22 cellular contexts compared by ENCODE assay signal in the genomic region with DNA sequence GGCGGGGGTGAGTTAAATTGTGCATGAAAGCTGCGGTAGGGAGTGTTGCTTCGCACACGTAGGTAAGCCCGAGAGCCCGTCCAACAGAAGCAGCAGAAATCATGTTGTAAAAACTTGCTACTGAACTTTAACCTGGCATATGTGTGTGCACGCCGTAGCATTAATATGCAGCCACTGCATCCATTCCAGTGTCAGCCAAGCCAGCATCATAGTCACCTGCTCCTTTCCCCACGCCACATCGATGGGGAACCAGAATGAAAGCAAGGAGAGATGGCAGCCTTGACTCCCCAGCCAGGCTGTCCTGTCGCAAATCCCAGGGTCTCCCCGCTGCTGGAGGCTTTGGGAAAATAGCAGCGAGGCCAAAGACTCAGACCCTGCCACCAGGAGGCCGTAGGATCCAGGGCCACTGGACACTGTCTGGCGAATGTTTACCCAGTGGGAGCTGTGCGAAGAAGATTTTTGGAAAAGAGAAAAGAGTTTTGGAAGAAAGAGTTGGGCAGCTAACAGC.
"Had no signal": no experiment of that assay in that cellular context is flagged by ENCODE, and none has a peak within 500 bp of the region (broad histone marks: within the 10 kb centered on the region; RNA-seq: fewer than 3 reads in every experiment).

No MANE protein-coding gene starts in this region.

- H3K4me3 ChIP-seq: esophagus squamous epithelium, left ventricle myocardium inferior, ovary, psoas muscle, thoracic aorta had no signal

- H3K27ac Mint-ChIP-seq: activated CD4-positive, alpha-beta T cell treated with anti-CD3 and anti-CD28 coated beads for 36 hours; activated CD8-positive, alpha-beta memory T cell treated with anti-CD3 and anti-CD28 coated beads, Interleukin-2, amount 10 ng/mL, durations not matched to agents 7 days and 5 days; activated CD8-positive, alpha-beta T cell treated with anti-CD3 and anti-CD28 coated beads, Interleukin-2, amount 10 ng/mL, durations not matched to agents 7 days and 5 days; activated naive CD8-positive, alpha-beta T cell; activated T-helper 2 cell treated with anti-CD3 and anti-CD28 coated beads, Interferon-gamma antibody, Interleukin-2, Interleukin-4, amounts not matched to agents 10 μg/mL and 5 μg/mL and 100 μg/mL, durations not matched to agents 14 hours and 24 hours and 36 hours; dendritic cell treated with granulocyte-macrophage colony-stimulating factor and Interleukin-4, amounts not matched to agents 40 ng/mL and 50 ng/mL, for 4 days; naive thymus-derived CD4-positive, alpha-beta T cell; type B pancreatic cell had no signal

- H3K4me1 Mint-ChIP-seq: activated CD8-positive, alpha-beta memory T cell treated with anti-CD3 and anti-CD28 coated beads, Interleukin-2, amount 10 ng/mL, durations not matched to agents 7 days and 5 days had no signal

- H3K27me3 ChIP-seq: esophagus squamous epithelium, ovary had no signal

- H3K36me3 ChIP-seq: ovary had no signal

- H3K36me3 Mint-ChIP-seq: activated CD8-positive, alpha-beta memory T cell treated with anti-CD3 and anti-CD28 coated beads, Interleukin-2, amount 10 ng/mL, durations not matched to agents 7 days and 5 days had no signal

- H3K27ac ChIP-seq: esophagus squamous epithelium, left ventricle myocardium inferior, ovary, psoas muscle, thoracic aorta had no signal

- H3K4me1 ChIP-seq: psoas muscle had no signal

- ATAC-seq: activated CD4-positive, alpha-beta T cell treated with anti-CD3 and anti-CD28 coated beads for 36 hours; activated CD8-positive, alpha-beta memory T cell treated with anti-CD3 and anti-CD28 coated beads, Interleukin-2, amount 10 ng/mL, durations not matched to agents 7 days and 5 days; activated CD8-positive, alpha-beta T cell treated with anti-CD3 and anti-CD28 coated beads, Interleukin-2, amount 10 ng/mL, durations not matched to agents 7 days and 5 days; naive thymus-derived CD4-positive, alpha-beta T cell; psoas muscle had no signal

- H3K9me3 Mint-ChIP-seq: activated T-helper 2 cell treated with anti-CD3 and anti-CD28 coated beads, Interferon-gamma antibody, Interleukin-2, Interleukin-4, amounts not matched to agents 10 μg/mL and 5 μg/mL and 100 μg/mL, durations not matched to agents 14 hours and 24 hours and 36 hours; dendritic cell treated with granulocyte-macrophage colony-stimulating factor and Interleukin-4, amounts not matched to agents 40 ng/mL and 50 ng/mL, for 4 days; naive thymus-derived CD4-positive, alpha-beta T cell had no signal

- H3K27me3 Mint-ChIP-seq: activated CD8-positive, alpha-beta memory T cell treated with anti-CD3 and anti-CD28 coated beads, Interleukin-2, amount 10 ng/mL, durations not matched to agents 7 days and 5 days; activated naive CD8-positive, alpha-beta T cell; naive thymus-derived CD4-positive, alpha-beta T cell; type B pancreatic cell had no signal

- H3K4me3 Mint-ChIP-seq: activated CD4-positive, alpha-beta T cell treated with anti-CD3 and anti-CD28 coated beads for 36 hours; activated CD8-positive, alpha-beta memory T cell treated with anti-CD3 and anti-CD28 coated beads, Interleukin-2, amount 10 ng/mL, durations not matched to agents 7 days and 5 days; activated CD8-positive, alpha-beta T cell treated with anti-CD3 and anti-CD28 coated beads, Interleukin-2, amount 10 ng/mL, durations not matched to agents 7 days and 5 days; activated naive CD8-positive, alpha-beta T cell; dendritic cell treated with granulocyte-macrophage colony-stimulating factor and Interleukin-4, amounts not matched to agents 40 ng/mL and 50 ng/mL, for 4 days; naive thymus-derived CD4-positive, alpha-beta T cell; type B pancreatic cell had no signal

- H3K9me3 ChIP-seq: esophagus squamous epithelium, left ventricle myocardium inferior, ovary, psoas muscle, thoracic aorta had no signal

- DNase-seq: activated CD4-positive, CD25-positive, alpha-beta regulatory T cell; activated CD8-positive, alpha-beta memory T cell treated with anti-CD3 and anti-CD28 coated beads, Interleukin-2, amount 10 ng/mL, durations not matched to agents 7 days and 5 days; activated CD8-positive, alpha-beta T cell treated with anti-CD3 and anti-CD28 coated beads, Interleukin-2, amount 10 ng/mL, durations not matched to agents 7 days and 5 days; activated naive CD4-positive, alpha-beta T cell treated with Interleukin-2 at 50 U/mL for 16 hours; activated T-cell treated with anti-CD3 and anti-CD28 coated beads, Interleukin-2, amount 50 U/mL, for 48 hours; central memory CD4-positive, alpha-beta T cell; esophagus squamous epithelium; foreskin melanocyte; left ventricle myocardium inferior; midbrain; naive thymus-derived CD4-positive, alpha-beta T cell; stimulated activated CD4-positive, alpha-beta T cell treated with anti-CD3 and anti-CD28 coated beads, Interleukin-15, amount 100 ng/mL, for 24 hours; stimulated activated CD4-positive, alpha-beta T cell treated with anti-CD3 and anti-CD28 coated beads, Interleukin-2, amount 100 ng/mL, for 24 hours; stimulated activated naive CD4-positive, alpha-beta T cell treated with Interleukin-2 at 50 U/mL for 16 hours had no signal
